In genomic region chr6:124822118-124822746, GRCh38 we compare ENCODE assay signal across 32 cellular contexts.
"Had no signal": no experiment of that assay in that cellular context is flagged by ENCODE, and none has a peak within 500 bp of the region (broad histone marks: within the 10 kb centered on the region; RNA-seq: fewer than 3 reads in every experiment).

No MANE protein-coding gene starts in this region.

- H3K4me3 Mint-ChIP-seq: activated naive CD4-positive, alpha-beta T cell treated with anti-CD3 and anti-CD28 coated beads for 36 hours; activated naive CD8-positive, alpha-beta T cell treated with anti-CD3 and anti-CD28 coated beads for 36 hours; activated T-helper 1 cell treated with anti-CD3 and anti-CD28 coated beads, Interleukin-12 subunit alpha, Interleukin-12 subunit beta, Interleukin-2, Interleukin-4 antibody, amounts not matched to agents 30 ng/mL and 10 ng/mL and 1 ng/mL, durations not matched to agents 14 hours and 24 hours and 36 hours; stimulated activated naive B cell treated with anti-CD40 and anti-IgM and Interleukin-4, amounts not matched to agents 10 μg/mL and 1 μg/mL and 100 μg/mL, for 72 hours; T-helper 1 cell treated with Interleukin-12 subunit alpha and Interleukin-12 subunit beta and Interleukin-4 antibody, amounts not matched to agents 30 μg/mL and 1 μg/mL, for 36 hours had no signal

- H3K36me3 Mint-ChIP-seq: activated naive CD8-positive, alpha-beta T cell treated with anti-CD3 and anti-CD28 coated beads for 36 hours; stimulated activated naive B cell treated with anti-CD40 and anti-IgM and Interleukin-4, amounts not matched to agents 10 μg/mL and 1 μg/mL and 100 μg/mL, for 72 hours had no signal

- DNase-seq: activated CD4-positive, alpha-beta T cell treated with anti-CD3 and anti-CD28 coated beads for 48 hours; activated CD4-positive, alpha-beta T cell treated with anti-CD3 and anti-CD28 coated beads, Interleukin-2, amount 50 U/mL, for 48 hours; activated CD8-positive, alpha-beta memory T cell treated with anti-CD3 and anti-CD28 coated beads for 24 hours; activated effector memory CD4-positive, alpha-beta T cell treated with anti-CD3 and anti-CD28 coated beads, Interleukin-2, amount 50 U/mL, for 16 hours; activated naive CD4-positive, alpha-beta T cell treated with anti-CD3 and anti-CD28 coated beads for 36 hours; activated naive CD8-positive, alpha-beta T cell treated with anti-CD3 and anti-CD28 coated beads for 36 hours; activated T-cell treated with anti-CD3 and anti-CD28 coated beads, Interleukin-2, amount 50 U/mL, for 1 hour; adrenal gland; aorta; body of pancreas; colonic mucosa; effector CD8-positive, alpha-beta T cell; esophagus squamous epithelium; foreskin melanocyte; kidney glomerular epithelial cell; left lung; mucosa of descending colon; ovary; stimulated activated CD4-positive, alpha-beta T cell treated with anti-CD3 and anti-CD28 coated beads, Interleukin-1b, Interleukin-23, amount 100 ng/mL, for 48 hours; stimulated activated CD4-positive, alpha-beta T cell treated with anti-CD3 and anti-CD28 coated beads, Interleukin-4, amount 100 ng/mL, for 4 hours; stimulated activated naive B cell treated with anti-CD40 and anti-IgM and Interleukin-4, amounts not matched to agents 10 μg/mL and 1 μg/mL and 100 μg/mL, for 72 hours; T-helper 9 cell; testis; transverse colon; WERI-Rb-1 had no signal

- H3K27me3 ChIP-seq: adrenal gland, body of pancreas, colonic mucosa, esophagus squamous epithelium, left lung, ovary, testis, transverse colon had no signal

- H3K9me3 Mint-ChIP-seq: activated naive CD4-positive, alpha-beta T cell treated with anti-CD3 and anti-CD28 coated beads for 36 hours; activated naive CD8-positive, alpha-beta T cell treated with anti-CD3 and anti-CD28 coated beads for 36 hours; activated T-helper 1 cell treated with anti-CD3 and anti-CD28 coated beads, Interleukin-12 subunit alpha, Interleukin-12 subunit beta, Interleukin-2, Interleukin-4 antibody, amounts not matched to agents 30 ng/mL and 10 ng/mL and 1 ng/mL, durations not matched to agents 14 hours and 24 hours and 36 hours; stimulated activated naive B cell treated with anti-CD40 and anti-IgM and Interleukin-4, amounts not matched to agents 10 μg/mL and 1 μg/mL and 100 μg/mL, for 72 hours; T-helper 1 cell treated with Interleukin-12 subunit alpha and Interleukin-12 subunit beta and Interleukin-4 antibody, amounts not matched to agents 30 μg/mL and 1 μg/mL, for 36 hours had no signal

- H3K27me3 Mint-ChIP-seq: activated naive CD8-positive, alpha-beta T cell treated with anti-CD3 and anti-CD28 coated beads for 36 hours; stimulated activated naive B cell treated with anti-CD40 and anti-IgM and Interleukin-4, amounts not matched to agents 10 μg/mL and 1 μg/mL and 100 μg/mL, for 72 hours had no signal

- H3K27ac ChIP-seq: adrenal gland, body of pancreas, colonic mucosa, epithelial cell of prostate, esophagus squamous epithelium, left lung, ovary, prostate gland, testis, transverse colon, WERI-Rb-1 had no signal

- H3K4me1 Mint-ChIP-seq: activated naive CD8-positive, alpha-beta T cell treated with anti-CD3 and anti-CD28 coated beads for 36 hours; stimulated activated naive B cell treated with anti-CD40 and anti-IgM and Interleukin-4, amounts not matched to agents 10 μg/mL and 1 μg/mL and 100 μg/mL, for 72 hours had no signal

- H3K4me1 ChIP-seq: adrenal gland, body of pancreas, colonic mucosa, esophagus squamous epithelium, left lung, prostate gland, testis had no signal

- H3K27ac Mint-ChIP-seq: activated naive CD4-positive, alpha-beta T cell treated with anti-CD3 and anti-CD28 coated beads for 36 hours; activated naive CD8-positive, alpha-beta T cell treated with anti-CD3 and anti-CD28 coated beads for 36 hours; activated T-helper 1 cell treated with anti-CD3 and anti-CD28 coated beads, Interleukin-12 subunit alpha, Interleukin-12 subunit beta, Interleukin-2, Interleukin-4 antibody, amounts not matched to agents 30 ng/mL and 10 ng/mL and 1 ng/mL, durations not matched to agents 14 hours and 24 hours and 36 hours; stimulated activated naive B cell treated with anti-CD40 and anti-IgM and Interleukin-4, amounts not matched to agents 10 μg/mL and 1 μg/mL and 100 μg/mL, for 72 hours; T-helper 1 cell treated with Interleukin-12 subunit alpha and Interleukin-12 subunit beta and Interleukin-4 antibody, amounts not matched to agents 30 μg/mL and 1 μg/mL, for 36 hours had no signal

- H3K9me3 ChIP-seq: adrenal gland, body of pancreas, colonic mucosa, esophagus squamous epithelium, left lung, mucosa of descending colon, ovary, prostate gland, testis, transverse colon had no signal

- H3K36me3 ChIP-seq: adrenal gland, colonic mucosa, esophagus squamous epithelium, left lung, ovary, prostate gland, transverse colon, WERI-Rb-1 had no signal

- H3K4me3 ChIP-seq: adrenal gland, body of pancreas, colonic mucosa, esophagus squamous epithelium, left lung, lung, mucosa of descending colon, ovary, prostate gland, smooth muscle cell, testis, transverse colon had no signal

- ATAC-seq: activated CD4-positive, CD25-positive, alpha-beta regulatory T cell treated with anti-CD3 and anti-CD28 coated beads, Interleukin-2, amount 50 U/mL, for 24 hours; body of pancreas; left lung; mucosa of descending colon; stimulated activated naive B cell treated with anti-CD40 and anti-IgM and Interleukin-4, amounts not matched to agents 10 μg/mL and 1 μg/mL and 100 μg/mL, for 72 hours had no signal
